In genomic region chr21:33070921-33071877, GRCh38 we compare ENCODE assay signal across 8 cellular contexts. TPM values are rescaled to one million over a fixed set of nuclear protein-coding genes. Genes with fewer than 3 reads are reported as not detected.
DNase-seq lines count a peak whose midpoint lies in the region; ATAC-seq, FAIRE-seq and TF ChIP-seq lines count a peak whose summit lies in the region.

No MANE protein-coding gene starts in this region.

- FAIRE-seq in D721Med (lab: Jason Lieb, UNC): no peak

- no peak overlapping the region for H2BK5ac ChIP-seq in mesendoderm (ENCODE audit: low read length)

- no peak overlapping the region for H3K23ac ChIP-seq in mesendoderm (ENCODE audit: low read length)

- no peak overlapping the region for H2BK15ac ChIP-seq in mesendoderm (replicated peaks; ENCODE audit: low read depth)

- TF ChIP-seq CTCF in choroid plexus epithelial cell (conservative IDR thresholded peaks at IDR 0.05; ENCODE audit: low read depth, low read length): no peak
- no peak for TF ChIP-seq CTCF in D721Med (IDR thresholded peaks at IDR 0.05; ENCODE audit: insufficient read depth, missing control alignments)

- H3K27me3 ChIP-seq in mesendoderm (ENCODE audit: insufficient read depth, low read length, poor library complexity): peaks cover 59% of the 10 kb centered on the region

- DNase-seq in GF-D8 (lab: John Stamatoyannopoulos, UW) (peak; percentile 19), MV-4-11 (lab: John Stamatoyannopoulos, UW) (peak; percentile 6), choroid plexus epithelial cell (ENCODE audit: low read depth) (peak; percentile 5), mesendoderm (peak; percentile 49), NCI-H146 (lab: John Stamatoyannopoulos, UW) (no peak), D721Med (ENCODE audit: insufficient read length, low spot score) (no peak)

- peak overlapping the region; percentile 78 for H3K4me2 ChIP-seq in mesendoderm (ENCODE audit: low read length)

- ATAC-seq in HG02973 (IDR thresholded peaks at IDR 0.05; ENCODE audit: unreplicated experiment): no peak
- ATAC-seq in GM21526 (IDR thresholded peaks at IDR 0.05; ENCODE audit: low FRiP score, unreplicated experiment): no peak

- no peaks in the 10 kb centered on the region for H3K79me2 ChIP-seq in mesendoderm (ENCODE audit: control insufficient read depth, insufficient read depth, low read length)

- H3K79me1 ChIP-seq in mesendoderm (ENCODE audit: low read length): no peaks in the 10 kb centered on the region

- H3K36me3 ChIP-seq in mesendoderm (ENCODE audit: control insufficient read depth, insufficient read depth, low read length): no peaks in the 10 kb centered on the region

- WGBS in mesendoderm (ENCODE audit: extremely low coverage, insufficient coverage, low lambda C conversion rate): no CpG with 5 or more reads among the region's 87 CpGs

- no peak overlapping the region for H2BK120ac ChIP-seq in mesendoderm (ENCODE audit: low read depth, low read length)

- no peak overlapping the region for H3K27ac ChIP-seq in mesendoderm (ENCODE audit: low read depth, low read length)

- no peak overlapping the region for H3K56ac ChIP-seq in mesendoderm (ENCODE audit: low read length)

- no peak overlapping the region for H4K5ac ChIP-seq in mesendoderm (ENCODE audit: low read length)

- no peak overlapping the region for H4K8ac ChIP-seq in mesendoderm (ENCODE audit: low read depth, low read length)

- H3K4me1 ChIP-seq in mesendoderm (ENCODE audit: control insufficient read depth, low read depth, low read length): peaks cover 6% of the 10 kb centered on the region

- H3K4me3 ChIP-seq in choroid plexus epithelial cell (ENCODE audit: low read depth, low read length) (no peak overlapping the region), mesendoderm (ENCODE audit: low read length) (no peak overlapping the region)

- no peak overlapping the region for H2AK5ac ChIP-seq in mesendoderm (ENCODE audit: low read length)

- no peak overlapping the region for H3K18ac ChIP-seq in mesendoderm (ENCODE audit: low read length)

- H3K9ac ChIP-seq in mesendoderm (ENCODE audit: low read length): no peak overlapping the region

- no peak overlapping the region for H3K4ac ChIP-seq in mesendoderm (ENCODE audit: low read depth, low read length)

RNA-seq across cellular contexts. Expression of gene OLIG1, which starts 1.3 kb away (rescaled TPM):
- 0.17 TPM for polyA plus RNA-seq in mesendoderm (2013, experiment 1 of 2)
- polyA plus RNA-seq in mesendoderm (2013, experiment 2 of 2): not detected

RNA-seq across cellular contexts. Expression of gene OLIG2, which starts 45.5 kb away (rescaled TPM):
- polyA plus RNA-seq in mesendoderm (2013, experiment 1 of 2): 0.55 TPM
- polyA plus RNA-seq in mesendoderm (2013, experiment 2 of 2): 0.60 TPM

Comparison
In these comparisons a context has a peak if more than half of its experiments do, and no peak if none do; other contexts are left out.
1. DNase-seq: peak in GF-D8 (single experiment), MV-4-11 (single experiment), choroid plexus epithelial cell (single experiment) and mesendoderm (single experiment); none in NCI-H146 (single experiment) and D721Med (single experiment).